ENCODE assay signal across 10 cellular contexts in genomic region chr16:66382966-66383299, GRCh38. TPM values are rescaled to one million over a fixed set of nuclear protein-coding genes. Genes with fewer than 3 reads are reported as not detected.
DNase-seq lines count a peak whose midpoint lies in the region; ATAC-seq, FAIRE-seq and TF ChIP-seq lines count a peak whose summit lies in the region.
"Had no signal": no experiment of that assay in that cellular context is flagged by ENCODE, and none has a peak within 500 bp of the region (broad histone marks: within the 10 kb centered on the region; RNA-seq: fewer than 3 reads in every experiment).

No MANE protein-coding gene starts in this region.

- WGBS in upper lobe of left lung, 2 donors = 51 to 62% methylated on average over 3 of the region's 3 CpGs
- 54 to 64% methylated on average over 3 of the region's 3 CpGs for WGBS in aorta, 2 donors

- peaks cover 6% of the 10 kb centered on the region for H3K9me3 Mint-ChIP-seq in astrocyte (ENCODE audit: unreplicated experiment)
- peaks cover 4% of the 10 kb centered on the region for H3K9me3 Mint-ChIP-seq in activated T-cell treated with anti-CD3 and anti-CD28 coated beads, Interleukin-2, amount 50 U/mL, for 4 hours
- peaks cover 3% of the 10 kb centered on the region for H3K9me3 Mint-ChIP-seq in CD8-positive, alpha-beta T cell
- H3K9me3 Mint-ChIP-seq: dendritic cell treated with granulocyte-macrophage colony-stimulating factor and Interleukin-4, amounts not matched to agents 40 ng/mL and 50 ng/mL, for 4 days had no signal

- TF ChIP-seq CTCF in astrocyte (IDR thresholded peaks at IDR 0.05; ENCODE audit: insufficient read depth, low read depth, low read length) = no peak
- TF ChIP-seq CTCF in upper lobe of left lung (IDR thresholded peaks at IDR 0.05) = no peak
- no peak for TF ChIP-seq CTCF in CD8-positive, alpha-beta T cell (IDR thresholded peaks at IDR 0.05)

- no peaks in the 10 kb centered on the region for H3K9me3 ChIP-seq in astrocyte (ENCODE audit: insufficient read depth, low read depth, low read length)
- no peaks in the 10 kb centered on the region for H3K9me3 ChIP-seq in upper lobe of left lung
- H3K9me3 ChIP-seq in aorta (ENCODE audit: control insufficient read depth, low read length) = no peaks in the 10 kb centered on the region
- H3K9me3 ChIP-seq in CD8-positive, alpha-beta T cell (ENCODE audit: low read length) = no peaks in the 10 kb centered on the region

- peak overlapping the region; percentile 96 for H3K27ac Mint-ChIP-seq in astrocyte (ENCODE audit: unreplicated experiment)
- no peak overlapping the region for H3K27ac Mint-ChIP-seq in CD8-positive, alpha-beta T cell
- H3K27ac Mint-ChIP-seq: dendritic cell treated with granulocyte-macrophage colony-stimulating factor and Interleukin-4, amounts not matched to agents 40 ng/mL and 50 ng/mL, for 4 days had no signal

- no peaks in the 10 kb centered on the region for H3K79me2 ChIP-seq in astrocyte (ENCODE audit: insufficient read depth, low read length)

- H3K4me3 Mint-ChIP-seq in astrocyte (ENCODE audit: unreplicated experiment) = peak overlapping the region; percentile 37
- H3K4me3 Mint-ChIP-seq in activated T-cell treated with anti-CD3 and anti-CD28 coated beads, Interleukin-2, amount 50 U/mL, for 4 hours = no peak overlapping the region
- no peak overlapping the region for H3K4me3 Mint-ChIP-seq in CD8-positive, alpha-beta T cell
- H3K4me3 Mint-ChIP-seq: dendritic cell treated with granulocyte-macrophage colony-stimulating factor and Interleukin-4, amounts not matched to agents 40 ng/mL and 50 ng/mL, for 4 days had no signal

- H3K4me3 ChIP-seq in astrocyte (ENCODE audit: insufficient read depth, low read depth, low read length) (peak overlapping the region; percentile 51), upper lobe of left lung (no peak overlapping the region), aorta (ENCODE audit: low read length in 2 of 2) (no peak overlapping the region)
- H3K4me3 ChIP-seq in CD8-positive, alpha-beta T cell (ENCODE audit: low read depth, low read length) = no peak overlapping the region

- peaks cover 20% of the 10 kb centered on the region for H3K4me1 Mint-ChIP-seq in astrocyte (ENCODE audit: low read depth, unreplicated experiment)
- no peaks in the 10 kb centered on the region for H3K4me1 Mint-ChIP-seq in activated T-cell treated with anti-CD3 and anti-CD28 coated beads, Interleukin-2, amount 50 U/mL, for 4 hours (ENCODE audit: low read depth)
- H3K4me1 Mint-ChIP-seq in CD8-positive, alpha-beta T cell (ENCODE audit: low read depth) = no peaks in the 10 kb centered on the region

- POLR2A ChIA-PET in CD8-positive, alpha-beta T cell (lab: Charles Lee) = no interaction called here

- H3K36me3 ChIP-seq in astrocyte (ENCODE audit: insufficient read depth, low read length) (no peaks in the 10 kb centered on the region), upper lobe of left lung (peaks cover 0 to 27% (median under 1%) of the 10 kb centered on the region in 4 donors), aorta (ENCODE audit: control insufficient read depth in 1 of 2, insufficient read depth in 2 of 2, low read length in 1 of 2) (no peaks in the 10 kb centered on the region)
- no peaks in the 10 kb centered on the region for H3K36me3 ChIP-seq in CD8-positive, alpha-beta T cell (ENCODE audit: insufficient read depth, low read length)

- intact Hi-C loops in aorta (cut with DNase I) = no loop called here
- intact Hi-C loops in CD8-positive, alpha-beta T cell (cut with DNase I, micrococcal nuclease) = no loop called here

- ATAC-seq in upper lobe of left lung (ENCODE audit: low FRiP score in 2 of 2) (no peak), aorta (ENCODE audit: low FRiP score) (no peak)
- ATAC-seq in activated T-cell treated with anti-CD3 and anti-CD28 coated beads, Interleukin-2, amount 50 U/mL, for 4 hours = no peak
- ATAC-seq in CD8-positive, alpha-beta T cell = no peak

- H3K27me3 Mint-ChIP-seq in astrocyte (ENCODE audit: low read depth, unreplicated experiment) = no peaks in the 10 kb centered on the region
- peaks cover 1% of the 10 kb centered on the region for H3K27me3 Mint-ChIP-seq in activated T-cell treated with anti-CD3 and anti-CD28 coated beads, Interleukin-2, amount 50 U/mL, for 4 hours (ENCODE audit: low read depth)
- H3K27me3 Mint-ChIP-seq in CD8-positive, alpha-beta T cell (ENCODE audit: low read depth) = no peaks in the 10 kb centered on the region

- H3K36me3 Mint-ChIP-seq in astrocyte (ENCODE audit: low read depth, unreplicated experiment) = no peaks in the 10 kb centered on the region
- no peaks in the 10 kb centered on the region for H3K36me3 Mint-ChIP-seq in activated T-cell treated with anti-CD3 and anti-CD28 coated beads, Interleukin-2, amount 50 U/mL, for 4 hours (ENCODE audit: insufficient read depth)
- H3K36me3 Mint-ChIP-seq in CD8-positive, alpha-beta T cell = no peaks in the 10 kb centered on the region

- H3K27me3 ChIP-seq in astrocyte (ENCODE audit: insufficient read depth, low read length) (no peaks in the 10 kb centered on the region), upper lobe of left lung (no peaks in the 10 kb centered on the region), aorta (ENCODE audit: control insufficient read depth in 1 of 2, insufficient read depth in 2 of 2, low read length in 1 of 2) (no peaks in the 10 kb centered on the region)
- no peaks in the 10 kb centered on the region for H3K27me3 ChIP-seq in CD8-positive, alpha-beta T cell (ENCODE audit: insufficient read depth, low read length)

- H3K9ac ChIP-seq in astrocyte (ENCODE audit: low read length) = peak overlapping the region; percentile 93

- peak overlapping the region; percentile 85 for H3K4me2 ChIP-seq in astrocyte (ENCODE audit: low read length)

- CTCF ChIA-PET in CD8-positive, alpha-beta T cell (lab: Charles Lee) = no interaction called here

- TF ChIP-seq EP300 in upper lobe of left lung (IDR thresholded peaks at IDR 0.05) = no peak

- peak; percentile 1 for DNase-seq in NCI-H446 treated with DMSO at 0.1 percent for 48 hours (lab: John Stamatoyannopoulos, UW)
- DNase-seq in NCI-H446 (lab: John Stamatoyannopoulos, UW) = no peak
- DNase-seq in astrocyte (ENCODE audit: low read depth) = peak; percentile 97
- DNase-seq in islet precursor cell = peak; percentile 82
- no peak for DNase-seq in upper lobe of left lung
- no peak for DNase-seq in aorta
- DNase-seq in activated T-cell treated with anti-CD3 and anti-CD28 coated beads, Interleukin-2, amount 50 U/mL, for 4 hours = no peak
- DNase-seq in CD8-positive, alpha-beta T cell = no peak
- DNase-seq: activated CD4-positive, alpha-beta T cell treated with anti-CD3 and anti-CD28 coated beads for 4 hours had no signal

- H2AFZ ChIP-seq in astrocyte (ENCODE audit: low read depth, low read length) = no peak overlapping the region

- H3K27ac ChIP-seq in astrocyte (ENCODE audit: low read depth, low read length) (peak overlapping the region; percentile 100), upper lobe of left lung (peak overlapping the region; percentile 75 to 85 (median 82)), aorta (ENCODE audit: low read depth in 1 of 2, low read length in 2 of 2) (no peak overlapping the region)
- no peak overlapping the region for H3K27ac ChIP-seq in CD8-positive, alpha-beta T cell (ENCODE audit: low read depth, low read length)

- FAIRE-seq in astrocyte (lab: Jason Lieb, UNC) = no peak

- H3K4me1 ChIP-seq in astrocyte (ENCODE audit: insufficient read depth, low read length) (peaks cover 22% of the 10 kb centered on the region), upper lobe of left lung (peaks cover 7 to 37% (median 18%) of the 10 kb centered on the region in 4 donors), aorta (ENCODE audit: control insufficient read depth in 1 of 2, insufficient read depth in 2 of 2, low read length in 2 of 2) (no peaks in the 10 kb centered on the region)
- H3K4me1 ChIP-seq in CD8-positive, alpha-beta T cell (ENCODE audit: insufficient read depth, low read length) = no peaks in the 10 kb centered on the region

- no peaks in the 10 kb centered on the region for H4K20me1 ChIP-seq in astrocyte (ENCODE audit: insufficient read depth, low read length)

- TF ChIP-seq POLR2A in upper lobe of left lung (IDR thresholded peaks at IDR 0.05) = no peak

RNA-seq across cellular contexts. Expression of gene CDH5, which starts 16.4 kb away (rescaled TPM):
- total RNA-seq in astrocyte (0.30 TPM in 1 of 2 replicates, not detected in the other), upper lobe of left lung (100 to 1,000 TPM in 3 of 6 donors, 10 to 100 TPM in 3; 54.5 to 146 (median 89.8) TPM), aorta (10 to 100 TPM; 38.2 to 97.5 TPM)
- polyA plus RNA-seq in aorta = 1 to 10 TPM; 1.5 to 3.6 TPM
- under 1 TPM in 1 of 3 donors, not detected in 2; 0.13 TPM for total RNA-seq in activated T-cell treated with anti-CD3 and anti-CD28 coated beads, Interleukin-2, amount 50 U/mL, for 4 hours
- not detected for total RNA-seq in CD8-positive, alpha-beta T cell

RNA-seq across cellular contexts. Expression of gene BEAN1, which starts 44.2 kb away (rescaled TPM):
- total RNA-seq in astrocyte (1.2 and 2.1 TPM in 2 replicates), upper lobe of left lung (1 to 10 TPM in 1 of 6 donors, under 1 TPM in 3, not detected in 2; 0.22 to 1.0 (median 0.35) TPM), aorta (1 to 10 TPM in 1 of 2 donors, under 1 TPM in 1; 0.16 to 1.8 TPM)
- under 1 TPM; 0.13 to 0.77 TPM for polyA plus RNA-seq in aorta
- total RNA-seq in activated T-cell treated with anti-CD3 and anti-CD28 coated beads, Interleukin-2, amount 50 U/mL, for 4 hours = not detected
- not detected for total RNA-seq in CD8-positive, alpha-beta T cell

Comparison
In these comparisons a context has a peak if more than half of its experiments do, and no peak if none do; other contexts are left out.
1. DNase-seq: peak in NCI-H446 treated with DMSO at 0.1 percent for 48 hours (single experiment), astrocyte (single experiment) and islet precursor cell (single experiment); none in NCI-H446 (0 of 2), upper lobe of left lung (0 of 2), aorta (0 of 2), activated T-cell treated with anti-CD3 and anti-CD28 coated beads, Interleukin-2, amount 50 U/mL, for 4 hours (single experiment) and CD8-positive, alpha-beta T cell (0 of 7).
2. H3K27ac ChIP-seq: peak in astrocyte (single experiment) and upper lobe of left lung (4 of 4); none in aorta (0 of 2) and CD8-positive, alpha-beta T cell (single experiment).
3. RNA of gene CDH5, which starts 16.4 kb away (total RNA-seq): 54.5 to 146 TPM in upper lobe of left lung and 38.2 to 97.5 TPM in aorta; 0.30 TPM in astrocyte, 0.13 TPM in activated T-cell treated with anti-CD3 and anti-CD28 coated beads, Interleukin-2, amount 50 U/mL, for 4 hours and not detected in CD8-positive, alpha-beta T cell; every median in the first group is over 10 times any median in the second.